Comparison of ENCODE assay signal across 8 cellular contexts in the genomic region with DNA sequence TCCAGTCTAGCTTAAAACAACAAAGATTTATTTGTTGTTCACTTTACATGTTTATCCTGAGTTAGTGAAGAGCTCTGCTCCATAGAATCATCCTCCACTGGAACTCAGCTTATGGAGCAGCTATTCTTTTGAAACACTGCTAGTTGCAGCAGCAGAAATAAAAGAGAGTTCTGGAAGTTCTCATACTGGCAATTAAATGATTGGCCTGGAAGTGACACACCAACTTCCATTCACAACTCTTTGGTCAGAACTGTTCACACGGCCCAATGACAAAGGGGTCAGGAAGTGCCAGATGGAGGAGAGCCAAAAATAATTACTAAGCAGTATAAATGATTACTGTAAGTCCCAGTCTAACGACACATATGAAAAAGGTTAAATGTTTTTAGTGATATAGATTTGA. TPM values are rescaled to one million over a fixed set of nuclear protein-coding genes. Genes with fewer than 3 reads are reported as not detected.
DNase-seq lines count a peak whose midpoint lies in the region; ATAC-seq and TF ChIP-seq lines count a peak whose summit lies in the region.

No MANE protein-coding gene starts in this region.

- ATAC-seq in esophagus mucosa (peak; percentile 81), omental fat pad (ENCODE audit: low FRiP score) (peak; percentile 60), HG02571 (IDR thresholded peaks at IDR 0.05; ENCODE audit: unreplicated experiment) (no peak), HG03442 (IDR thresholded peaks at IDR 0.05; ENCODE audit: unreplicated experiment) (no peak)

- TF ChIP-seq CTCF in omental fat pad (IDR thresholded peaks at IDR 0.05) = no peak

- DNase-seq in DMS153 (lab: John Stamatoyannopoulos, UW) = peak; percentile 5
- DNase-seq in OCI-M1 (lab: John Stamatoyannopoulos, UW) = peak; percentile 9
- DNase-seq in omental fat pad (ENCODE audit: low spot score) = no peak
- no peak for DNase-seq in NCI-H526 (lab: John Stamatoyannopoulos, UW)
- no peak for DNase-seq in NCI-H524 treated with DMSO at 0.1 percent for 48 hours (lab: John Stamatoyannopoulos, UW)

RNA-seq across cellular contexts. Expression of gene FBXO11, which starts 39.1 kb away (rescaled TPM):
- total RNA-seq in esophagus mucosa (37.1 TPM), omental fat pad (10 to 100 TPM; 43.8 to 68.6 (median 56.0) TPM)

Comparison
In these comparisons a context has a peak if more than half of its experiments do, and no peak if none do; other contexts are left out.
1. DNase-seq: peak in DMS153 (single experiment) and OCI-M1 (single experiment); none in omental fat pad (single experiment), NCI-H526 (0 of 2) and NCI-H524 treated with DMSO at 0.1 percent for 48 hours (single experiment).
2. ATAC-seq: peak in esophagus mucosa (single experiment) and omental fat pad (single experiment); none in HG02571 (single experiment) and HG03442 (single experiment).